Comparison of ENCODE assay signal across 8 cellular contexts in the genomic region with DNA sequence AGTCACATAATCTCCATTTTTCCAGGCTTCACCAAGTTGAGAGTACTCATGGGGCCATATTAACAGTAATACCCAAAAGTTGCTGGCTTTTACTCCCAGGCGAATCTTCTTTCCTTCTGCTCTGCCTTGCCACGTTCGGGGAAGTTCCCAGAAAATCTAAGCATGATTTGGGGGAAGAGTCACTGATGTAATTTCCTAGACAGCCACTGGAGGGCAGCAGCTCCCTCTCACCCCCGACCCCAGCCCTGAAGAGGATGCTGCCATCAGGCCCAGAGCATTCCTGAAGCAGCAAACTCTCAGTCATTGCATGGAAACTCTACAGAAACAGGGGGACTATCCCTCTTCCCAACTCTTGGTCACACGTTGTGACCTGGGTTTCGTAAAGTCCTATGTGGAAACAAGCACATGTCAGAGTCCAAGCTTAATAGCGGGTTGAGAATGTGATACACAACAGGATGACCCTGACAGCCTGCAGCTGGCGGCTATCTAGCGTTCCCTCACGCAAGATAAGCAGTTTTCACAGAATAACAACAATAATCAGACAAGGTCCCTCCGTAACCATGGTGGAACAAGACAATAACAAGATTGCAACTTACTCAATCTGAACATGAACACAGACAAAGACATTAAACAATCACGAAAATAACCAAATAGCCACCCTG. TPM values are rescaled to one million over a fixed set of nuclear protein-coding genes. Genes with fewer than 3 reads are reported as not detected.
DNase-seq lines count a peak whose midpoint lies in the region; ATAC-seq lines count a peak whose summit lies in the region.

No MANE protein-coding gene starts in this region.

- ATAC-seq in left lobe of liver, result peak; percentile 98
- no peak for ATAC-seq in HG03442 (IDR thresholded peaks at IDR 0.05; ENCODE audit: unreplicated experiment)

- peak; percentile 51 to 65 for DNase-seq in NCI-H524 (lab: John Stamatoyannopoulos, UW)
- no peak for DNase-seq in NCI-H524 treated with DMSO at 0.1 percent for 48 hours (lab: John Stamatoyannopoulos, UW)
- DNase-seq in NCI-H2196 (lab: John Stamatoyannopoulos, UW; ENCODE audit: unreplicated experiment), result peak; percentile 63
- DNase-seq in activated CD4-positive, alpha-beta T cell treated with anti-CD3 and anti-CD28 coated beads for 1 hour, result peak; percentile 26
- peak; percentile 57 for DNase-seq in cerebellar cortex (ENCODE audit: low spot score)
- peak; percentile 70 for DNase-seq in left lobe of liver (ENCODE audit: low spot score)
- DNase-seq in stimulated activated CD4-positive, alpha-beta T cell treated with anti-CD3 and anti-CD28 coated beads, TNF-alpha, amount 100 ng/mL, for 48 hours (ENCODE audit: low read depth in 3 of 3), result peak; percentile 24 to 50 (median 47)

RNA-seq across cellular contexts. Expression of a gene that starts 43.8 kb away (rescaled TPM):
- total RNA-seq in left lobe of liver, result 8.5 TPM
